Comparison of ENCODE assay signal across 27 cellular contexts in the genomic region with DNA sequence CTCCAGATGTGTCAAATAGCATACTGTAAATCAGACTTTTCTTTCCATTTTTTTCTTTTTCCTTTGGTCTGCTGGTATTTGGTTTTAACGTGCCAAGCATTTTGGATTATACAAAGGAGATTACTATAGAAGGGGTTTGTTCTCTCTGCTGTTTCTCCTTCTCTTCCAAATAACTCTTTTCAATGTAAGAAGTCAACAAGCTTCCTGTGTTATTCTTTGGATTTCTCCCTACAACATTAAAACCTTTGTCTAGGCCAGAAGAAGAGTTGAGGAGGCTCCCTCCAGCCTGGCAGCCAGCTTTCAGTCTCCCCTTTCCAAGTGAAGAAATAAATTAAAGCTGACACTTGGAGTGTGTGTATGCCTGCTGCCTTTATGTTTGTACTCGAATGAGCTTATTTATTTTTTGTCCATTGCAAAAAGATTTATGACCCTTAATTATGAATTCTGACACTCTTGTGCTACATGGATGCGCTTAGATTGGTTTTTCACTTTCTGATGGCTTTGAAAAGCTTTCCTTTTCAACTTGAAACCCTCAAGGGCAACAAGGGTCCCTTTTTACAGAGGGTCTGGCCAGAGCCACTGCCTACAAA.
DNase-seq lines count a peak whose midpoint lies in the region; ATAC-seq and TF ChIP-seq lines count a peak whose summit lies in the region.
"Had no signal": no experiment of that assay in that cellular context is flagged by ENCODE, and none has a peak within 500 bp of the region (broad histone marks: within the 10 kb centered on the region; RNA-seq: fewer than 3 reads in every experiment).

No MANE protein-coding gene starts in this region.

- H3K4me2 ChIP-seq in neural progenitor cell: no peak overlapping the region

- H2AFZ ChIP-seq in neural progenitor cell (replicated peaks): no peak overlapping the region
- H2AFZ ChIP-seq: parathyroid adenoma had no signal

- no peaks in the 10 kb centered on the region for H3K27me3 Mint-ChIP-seq in brain
- no peaks in the 10 kb centered on the region for H3K27me3 Mint-ChIP-seq in neural progenitor cell (ENCODE audit: insufficient read depth, low read depth)
- H3K27me3 Mint-ChIP-seq: stimulated activated naive CD8-positive, alpha-beta T cell treated with anti-CD3 and anti-CD28 coated beads, Interleukin-15, amount 100 ng/mL, for 72 hours had no signal

- in situ Hi-C loops in brain microvascular endothelial cell (cut with HindIII; ENCODE audit: low pct_ligation_motif_present, low sequenced_read_pairs): no loop called here

- H3K36me3 Mint-ChIP-seq in brain (no peaks in the 10 kb centered on the region), neural progenitor cell (no peaks in the 10 kb centered on the region)
- H3K36me3 Mint-ChIP-seq: naive thymus-derived CD4-positive, alpha-beta T cell had no signal

- no peaks in the 10 kb centered on the region for H3K36me3 ChIP-seq in neural progenitor cell
- no peaks in the 10 kb centered on the region for H3K36me3 ChIP-seq in brain microvascular endothelial cell (replicated peaks)
- H3K36me3 ChIP-seq: Peyer's patch, right atrium auricular region, spleen, thoracic aorta, WERI-Rb-1 had no signal

- no peaks in the 10 kb centered on the region for H3K79me2 ChIP-seq in neural progenitor cell (ENCODE audit: low read depth)
- H3K79me2 ChIP-seq: parathyroid adenoma had no signal

- H3K27ac ChIP-seq in neural progenitor cell (no peak overlapping the region), brain microvascular endothelial cell (no peak overlapping the region)
- H3K27ac ChIP-seq: parathyroid adenoma, Peyer's patch, right atrium auricular region, spleen, thoracic aorta, WERI-Rb-1 had no signal

- no peaks in the 10 kb centered on the region for H3K27me3 ChIP-seq in neural progenitor cell
- no peaks in the 10 kb centered on the region for H3K27me3 ChIP-seq in brain microvascular endothelial cell (replicated peaks)
- H3K27me3 ChIP-seq: Peyer's patch, right atrium auricular region had no signal

- H3K9me3 Mint-ChIP-seq in brain (peaks cover 0 to 7% (median 0%) of the 10 kb centered on the region in 5 experiments), neural progenitor cell (no peaks in the 10 kb centered on the region)
- H3K9me3 Mint-ChIP-seq: CD4-positive, alpha-beta T cell; effector memory CD8-positive, alpha-beta T cell; stimulated activated naive CD8-positive, alpha-beta T cell treated with anti-CD3 and anti-CD28 coated beads, Interleukin-15, amount 100 ng/mL, for 72 hours had no signal

- DNase-seq in AG10803 (ENCODE audit: low read depth): peak; percentile 58
- peak; percentile 50 to 82 (median 57) for DNase-seq in NCI-H1417 (lab: John Stamatoyannopoulos, UW)
- DNase-seq in neural progenitor cell (ENCODE audit: low spot score): no peak
- no peak for DNase-seq in brain microvascular endothelial cell
- DNase-seq: activated CD4-positive, alpha-beta T cell treated with anti-CD3 and anti-CD28 coated beads for 4 hours; activated gamma-delta T cell; caudate nucleus; CD4-positive, alpha-beta T cell; cortex of kidney; DND-41; effector memory CD8-positive, alpha-beta T cell; kidney; midbrain; naive thymus-derived CD4-positive, alpha-beta T cell; NCI-H2029 treated with DMSO at 0.1 percent for 48 hours; NCI-H2227 treated with DMSO at 0.1 percent for 48 hours; Peyer's patch; spleen; stimulated activated CD4-positive, alpha-beta T cell treated with anti-CD3 and anti-CD28 coated beads, Interleukin-2, amount 100 ng/mL, for 24 hours; stimulated activated naive CD8-positive, alpha-beta T cell treated with anti-CD3 and anti-CD28 coated beads, Interleukin-15, amount 100 ng/mL, for 72 hours; WERI-Rb-1 had no signal

- ATAC-seq in GM18520 (IDR thresholded peaks at IDR 0.05; ENCODE audit: unreplicated experiment): no peak
- ATAC-seq in GM19463 (IDR thresholded peaks at IDR 0.05; ENCODE audit: unreplicated experiment): no peak
- ATAC-seq: effector memory CD8-positive, alpha-beta T cell; naive thymus-derived CD4-positive, alpha-beta T cell; stimulated activated naive CD8-positive, alpha-beta T cell treated with anti-CD3 and anti-CD28 coated beads, Interleukin-15, amount 100 ng/mL, for 72 hours had no signal

- H3F3A ChIP-seq in neural progenitor cell (ENCODE audit: low read depth): no peaks in the 10 kb centered on the region

- H3K4me1 Mint-ChIP-seq in brain (peaks cover 25% of the 10 kb centered on the region), neural progenitor cell (peaks cover 11% of the 10 kb centered on the region)
- H3K4me1 Mint-ChIP-seq: stimulated activated naive CD8-positive, alpha-beta T cell treated with anti-CD3 and anti-CD28 coated beads, Interleukin-15, amount 100 ng/mL, for 72 hours had no signal

- no peaks in the 10 kb centered on the region for H3K4me1 ChIP-seq in neural progenitor cell
- H3K4me1 ChIP-seq: parathyroid adenoma, Peyer's patch, right atrium auricular region, spleen had no signal

- H3K9ac ChIP-seq in neural progenitor cell: no peak overlapping the region
- H3K9ac ChIP-seq: parathyroid adenoma had no signal

- H3K27ac Mint-ChIP-seq in brain (peak overlapping the region in 3 of 5 experiments; percentile 25 to 78 (median 50)), neural progenitor cell (peak overlapping the region; percentile 13)
- H3K27ac Mint-ChIP-seq: CD4-positive, alpha-beta T cell; effector memory CD8-positive, alpha-beta T cell; naive thymus-derived CD4-positive, alpha-beta T cell; stimulated activated naive CD8-positive, alpha-beta T cell treated with anti-CD3 and anti-CD28 coated beads, Interleukin-15, amount 100 ng/mL, for 72 hours had no signal

- H4K20me1 ChIP-seq in neural progenitor cell (ENCODE audit: low read depth): no peaks in the 10 kb centered on the region

- H3K4me3 ChIP-seq in AG10803 (ENCODE audit: low read length): no peak overlapping the region; the same call in 1 of the 2 replicates
- no peak overlapping the region for H3K4me3 ChIP-seq in neural progenitor cell
- H3K4me3 ChIP-seq in brain microvascular endothelial cell (ENCODE audit: low read depth, low read length): no peak overlapping the region
- H3K4me3 ChIP-seq: Peyer's patch, right atrium auricular region, spleen, thoracic aorta had no signal

- H3K4me3 Mint-ChIP-seq in brain: no peak overlapping the region
- no peak overlapping the region for H3K4me3 Mint-ChIP-seq in neural progenitor cell
- H3K4me3 Mint-ChIP-seq: CD4-positive, alpha-beta T cell; effector memory CD8-positive, alpha-beta T cell; naive thymus-derived CD4-positive, alpha-beta T cell; stimulated activated naive CD8-positive, alpha-beta T cell treated with anti-CD3 and anti-CD28 coated beads, Interleukin-15, amount 100 ng/mL, for 72 hours had no signal

- H3K9me3 ChIP-seq in neural progenitor cell (ENCODE audit: low read depth): no peaks in the 10 kb centered on the region
- H3K9me3 ChIP-seq: Peyer's patch, right atrium auricular region, spleen, thoracic aorta had no signal

- TF ChIP-seq CTCF in AG10803 (conservative IDR thresholded peaks at IDR 0.05; ENCODE audit: low read length): no peak
- no peak for TF ChIP-seq CTCF in brain (conservative IDR thresholded peaks at IDR 0.05)
- TF ChIP-seq CTCF in neural progenitor cell (IDR thresholded peaks at IDR 0.05): no peak
- no peak for TF ChIP-seq CTCF in brain microvascular endothelial cell (IDR thresholded peaks at IDR 0.05; ENCODE audit: low read depth, low read length, missing control alignments)

Comparison
In these comparisons a context has a peak if more than half of its experiments do, and no peak if none do; other contexts are left out.
1. DNase-seq: peak in AG10803 (single experiment) and NCI-H1417 (3 of 3); none in neural progenitor cell (single experiment) and brain microvascular endothelial cell (single experiment).